In the genomic region with DNA sequence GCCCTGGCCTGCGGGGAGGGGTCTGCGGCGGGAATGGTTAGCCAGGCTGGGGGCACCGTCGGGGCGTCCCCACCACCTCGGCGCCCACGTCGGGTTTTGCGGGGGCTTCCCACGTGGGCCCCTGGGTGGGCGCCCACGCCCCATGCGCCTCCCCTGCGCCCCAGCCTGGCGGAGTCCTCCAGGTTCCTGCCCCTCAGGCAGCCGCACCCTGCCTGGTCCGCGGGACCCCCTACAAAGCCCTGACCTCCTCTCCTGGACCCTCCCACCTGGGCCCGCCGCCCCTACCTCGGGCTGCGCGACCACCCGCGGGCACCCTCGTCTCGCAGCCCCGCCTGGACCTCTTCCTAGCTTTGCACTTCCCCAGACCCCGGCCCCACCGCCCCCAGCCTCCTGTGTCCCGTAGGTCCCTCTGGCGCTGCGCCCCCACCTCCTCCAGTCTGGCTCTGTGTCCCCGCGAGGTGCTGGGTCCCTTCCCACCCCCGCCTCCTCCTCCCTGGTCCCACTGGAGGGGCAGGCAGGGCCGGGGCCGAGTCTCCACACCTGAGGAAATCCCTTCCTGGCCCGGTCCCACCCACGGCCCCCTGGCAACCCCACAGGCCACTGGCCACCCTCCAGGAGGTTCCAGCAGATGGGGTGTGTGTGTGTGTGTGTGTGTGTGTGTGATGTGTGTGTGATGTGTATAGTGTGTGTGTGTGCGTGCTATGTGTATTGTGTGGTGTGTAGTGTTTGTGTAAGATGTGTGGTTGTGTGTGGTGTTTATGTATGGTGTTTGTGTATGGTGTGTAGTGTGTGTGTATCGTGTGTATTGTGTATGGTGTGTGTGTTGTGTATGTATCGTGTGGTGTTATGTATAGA, we compare ENCODE assay signal across 10 cellular contexts. TPM values are rescaled to one million over a fixed set of nuclear protein-coding genes. Genes with fewer than 3 reads are reported as not detected.
A peak's percentile ranks its signal among the peaks of the same experiment; 100 is the strongest.
DNase-seq lines count a peak whose midpoint lies in the region; ATAC-seq and TF ChIP-seq lines count a peak whose summit lies in the region.
"Had no signal": no experiment of that assay in that cellular context is flagged by ENCODE, and none has a peak within 500 bp of the region (broad histone marks: within the 10 kb centered on the region; RNA-seq: fewer than 3 reads in every experiment).

No MANE protein-coding gene starts in this region.

- TF ChIP-seq CTCF in chondrocyte (IDR thresholded peaks at IDR 0.05) = no peak
- TF ChIP-seq CTCF in mucosa of descending colon (IDR thresholded peaks at IDR 0.05) = no peak

- H3K36me3 Mint-ChIP-seq in chondrocyte (ENCODE audit: low read depth) = no peaks in the 10 kb centered on the region

- H3K4me3 Mint-ChIP-seq in chondrocyte (ENCODE audit: unreplicated experiment) = no peak overlapping the region

- no peak overlapping the region for H3K4me3 ChIP-seq in mucosa of descending colon

- peaks cover 12% of the 10 kb centered on the region for H3K4me1 Mint-ChIP-seq in chondrocyte (ENCODE audit: low read depth)

- H3K27me3 Mint-ChIP-seq in chondrocyte (ENCODE audit: low read depth) = no peaks in the 10 kb centered on the region
- H3K27me3 Mint-ChIP-seq: effector memory CD8-positive, alpha-beta T cell had no signal

- no peaks in the 10 kb centered on the region for H3K9me3 ChIP-seq in mucosa of descending colon

- H3K9me3 Mint-ChIP-seq in chondrocyte (ENCODE audit: low read depth) = no peaks in the 10 kb centered on the region
- H3K9me3 Mint-ChIP-seq: effector memory CD8-positive, alpha-beta T cell had no signal

- H3K27ac Mint-ChIP-seq in chondrocyte (ENCODE audit: unreplicated experiment) = no peak overlapping the region

- no peak for ATAC-seq in mucosa of descending colon

- H3K4me1 ChIP-seq in mucosa of descending colon (ENCODE audit: low read depth) = peaks cover 28% of the 10 kb centered on the region

- H3K36me3 ChIP-seq in mucosa of descending colon (ENCODE audit: low read depth) = no peaks in the 10 kb centered on the region

- intact Hi-C loops in mucosa of descending colon (cut with DNase I, micrococcal nuclease) = no loop called here

- DNase-seq in activated effector memory CD4-positive, alpha-beta T cell treated with anti-CD3 and anti-CD28 coated beads, Interleukin-2, amount 50 U/mL, for 16 hours = peak; percentile 65
- no peak for DNase-seq in activated effector memory CD4-positive, alpha-beta T cell treated with Interleukin-2 at 50 U/mL for 16 hours
- DNase-seq in chondrocyte (ENCODE audit: low spot score) (peak; percentile 88), mucosa of descending colon (peak; percentile 35 to 75 (median 53)), ureter (ENCODE audit: low spot score) (peak; percentile 52), NCI-H1105 treated with DMSO at 0.1 percent for 48 hours (lab: John Stamatoyannopoulos, UW) (no peak), NOMO-1 (lab: John Stamatoyannopoulos, UW; ENCODE audit: unreplicated experiment in 2 of 2) (no peak), RKO (ENCODE audit: low spot score) (no peak)

RNA-seq across cellular contexts. Expression of a gene that starts 11.8 kb away (rescaled TPM):
- 12.0 to 18.2 TPM (median 16.8 TPM) in 3 replicates for total RNA-seq in chondrocyte
- 100 to 1,000 TPM in 1 of 3 donors, 10 to 100 TPM in 2; 56.4 to 106 (median 58.7) TPM for total RNA-seq in mucosa of descending colon
- total RNA-seq in ureter = 75.0 TPM

RNA-seq across cellular contexts. Expression of a gene that starts 40.2 kb away (rescaled TPM):
- total RNA-seq in chondrocyte (0.17 to 0.23 TPM in 2 of 3 replicates, not detected in the other), mucosa of descending colon (under 1 TPM in 2 of 3 donors, not detected in 1; 0.09 to 0.43 TPM), ureter (not detected)
- total RNA-seq: lung microvascular endothelial cell had no signal

RNA-seq across cellular contexts. Expression of a gene that starts 54.0 kb away (rescaled TPM):
- total RNA-seq in chondrocyte = 44.3 to 117 TPM (median 49.9 TPM) in 3 replicates
- total RNA-seq in mucosa of descending colon = 10 to 100 TPM; 27.6 to 57.6 (median 32.2) TPM
- 42.8 TPM for total RNA-seq in ureter

RNA-seq across cellular contexts. Expression of a gene that starts 54.2 kb away (rescaled TPM):
- total RNA-seq in chondrocyte = 18.7 to 27.3 TPM (median 20.6 TPM) in 3 replicates
- total RNA-seq in mucosa of descending colon = 10 to 100 TPM; 21.7 to 28.7 (median 25.5) TPM
- total RNA-seq in ureter = 20.5 TPM

Comparison
In these comparisons a context has a peak if more than half of its experiments do, and no peak if none do; other contexts are left out.
1. DNase-seq: peak in activated effector memory CD4-positive, alpha-beta T cell treated with anti-CD3 and anti-CD28 coated beads, Interleukin-2, amount 50 U/mL, for 16 hours (single experiment), chondrocyte (single experiment), mucosa of descending colon (3 of 3) and ureter (single experiment); none in activated effector memory CD4-positive, alpha-beta T cell treated with Interleukin-2 at 50 U/mL for 16 hours (single experiment), NCI-H1105 treated with DMSO at 0.1 percent for 48 hours (single experiment), NOMO-1 (0 of 2) and RKO (single experiment).